In the genomic region with DNA sequence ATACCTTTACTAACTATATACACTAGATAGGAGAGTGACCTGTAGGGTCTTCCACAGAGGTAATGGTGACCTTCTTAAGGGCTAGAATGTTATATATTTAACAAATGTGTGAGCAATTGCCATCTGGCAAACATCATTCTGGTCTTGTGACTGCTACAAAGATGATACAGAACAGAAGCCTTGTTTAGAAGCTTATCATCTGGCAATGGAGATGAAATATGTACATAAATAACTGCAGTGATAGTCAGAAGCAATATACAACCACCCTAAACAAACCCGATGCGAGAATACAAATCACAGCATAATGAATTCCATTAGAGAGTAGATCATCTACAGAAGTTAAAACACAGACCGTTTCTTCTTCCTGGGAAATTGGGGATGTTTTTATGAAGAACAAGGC, we compare ENCODE assay signal across 17 cellular contexts.
"Had no signal": no experiment of that assay in that cellular context is flagged by ENCODE, and none has a peak within 500 bp of the region (broad histone marks: within the 10 kb centered on the region; RNA-seq: fewer than 3 reads in every experiment).

No MANE protein-coding gene starts in this region.

- H3K4me3 Mint-ChIP-seq: activated B cell treated with CpG ODN at 0.5 μM for 24 hours; activated CD8-positive, alpha-beta T cell treated with anti-CD3 and anti-CD28 coated beads for 36 hours; brain; central memory CD8-positive, alpha-beta T cell; naive thymus-derived CD8-positive, alpha-beta T cell; stimulated activated effector memory CD8-positive, alpha-beta T cell treated with anti-CD3 and anti-CD28 coated beads, Interleukin-12 subunit alpha, Interleukin-12 subunit beta, amount 100 ng/mL, for 72 hours had no signal

- H3K9me3 ChIP-seq: neutrophil had no signal

- H3K36me3 Mint-ChIP-seq: brain; stimulated activated effector memory CD8-positive, alpha-beta T cell treated with anti-CD3 and anti-CD28 coated beads, Interleukin-12 subunit alpha, Interleukin-12 subunit beta, amount 100 ng/mL, for 72 hours had no signal

- H3K4me3 ChIP-seq: coronary artery, esophagus squamous epithelium, gastroesophageal sphincter, left ventricle myocardium inferior had no signal

- ATAC-seq: activated CD8-positive, alpha-beta T cell treated with anti-CD3 and anti-CD28 coated beads for 36 hours; activated naive CD4-positive, alpha-beta T cell treated with anti-CD3 and anti-CD28 coated beads, Interleukin-2, amount 50 U/mL, for 72 hours; gastroesophageal sphincter; naive thymus-derived CD8-positive, alpha-beta T cell; stimulated activated effector memory CD8-positive, alpha-beta T cell treated with anti-CD3 and anti-CD28 coated beads, Interleukin-12 subunit alpha, Interleukin-12 subunit beta, amount 100 ng/mL, for 72 hours had no signal

- H3K36me3 ChIP-seq: esophagus squamous epithelium, gastroesophageal sphincter, left ventricle myocardium inferior, neutrophil had no signal

- H3K27ac ChIP-seq: coronary artery, esophagus squamous epithelium, gastroesophageal sphincter, left ventricle myocardium inferior, neutrophil had no signal

- H3K27me3 Mint-ChIP-seq: activated B cell treated with CpG ODN at 0.5 μM for 24 hours; activated CD8-positive, alpha-beta T cell treated with anti-CD3 and anti-CD28 coated beads for 36 hours; brain; central memory CD8-positive, alpha-beta T cell; naive thymus-derived CD8-positive, alpha-beta T cell had no signal

- H3K4me1 Mint-ChIP-seq: activated B cell treated with CpG ODN at 0.5 μM for 24 hours; brain; central memory CD8-positive, alpha-beta T cell; naive thymus-derived CD8-positive, alpha-beta T cell; stimulated activated effector memory CD8-positive, alpha-beta T cell treated with anti-CD3 and anti-CD28 coated beads, Interleukin-12 subunit alpha, Interleukin-12 subunit beta, amount 100 ng/mL, for 72 hours had no signal

- H3K4me1 ChIP-seq: esophagus squamous epithelium, gastroesophageal sphincter, left ventricle myocardium inferior had no signal

- H3K27ac Mint-ChIP-seq: activated B cell treated with CpG ODN at 0.5 μM for 24 hours; activated CD8-positive, alpha-beta T cell treated with anti-CD3 and anti-CD28 coated beads for 36 hours; activated naive CD4-positive, alpha-beta T cell treated with anti-CD3 and anti-CD28 coated beads, Interleukin-2, amount 50 U/mL, for 72 hours; brain; naive thymus-derived CD8-positive, alpha-beta T cell; stimulated activated effector memory CD8-positive, alpha-beta T cell treated with anti-CD3 and anti-CD28 coated beads, Interleukin-12 subunit alpha, Interleukin-12 subunit beta, amount 100 ng/mL, for 72 hours had no signal

- H3K27me3 ChIP-seq: esophagus squamous epithelium, gastroesophageal sphincter, neutrophil had no signal

- DNase-seq: activated B cell treated with CpG ODN at 0.5 μM for 24 hours; activated CD4-positive, alpha-beta T cell treated with anti-CD3 and anti-CD28 coated beads for 48 hours; activated CD8-positive, alpha-beta memory T cell treated with anti-CD3 and anti-CD28 coated beads, Interleukin-2, amount 50 U/mL, for 4 hours; activated CD8-positive, alpha-beta T cell treated with anti-CD3 and anti-CD28 coated beads for 36 hours; activated gamma-delta T cell; activated T-cell treated with anti-CD3 and anti-CD28 coated beads, Interleukin-2, amount 50 U/mL, for 48 hours; amygdala; esophagus squamous epithelium; left ventricle myocardium inferior; naive thymus-derived CD8-positive, alpha-beta T cell had no signal
